ENCODE assay signal across 1 cellular context in genomic region chr17:42531455-42532354, GRCh38.
TF ChIP-seq lines count a peak whose summit lies in the region.

No MANE protein-coding gene starts in this region.

TF ChIP-seq in PFSK-1, 5 proteins besides CTCF, POLR2A, EP300 and RAD21 (continued from another document):
- TF ChIP-seq SIN3A (IDR thresholded peaks at IDR 0.05; ENCODE audit: borderline replicate concordance, insufficient read depth, low read length): no peak
